11 cellular contexts compared by ENCODE assay signal in the genomic region with DNA sequence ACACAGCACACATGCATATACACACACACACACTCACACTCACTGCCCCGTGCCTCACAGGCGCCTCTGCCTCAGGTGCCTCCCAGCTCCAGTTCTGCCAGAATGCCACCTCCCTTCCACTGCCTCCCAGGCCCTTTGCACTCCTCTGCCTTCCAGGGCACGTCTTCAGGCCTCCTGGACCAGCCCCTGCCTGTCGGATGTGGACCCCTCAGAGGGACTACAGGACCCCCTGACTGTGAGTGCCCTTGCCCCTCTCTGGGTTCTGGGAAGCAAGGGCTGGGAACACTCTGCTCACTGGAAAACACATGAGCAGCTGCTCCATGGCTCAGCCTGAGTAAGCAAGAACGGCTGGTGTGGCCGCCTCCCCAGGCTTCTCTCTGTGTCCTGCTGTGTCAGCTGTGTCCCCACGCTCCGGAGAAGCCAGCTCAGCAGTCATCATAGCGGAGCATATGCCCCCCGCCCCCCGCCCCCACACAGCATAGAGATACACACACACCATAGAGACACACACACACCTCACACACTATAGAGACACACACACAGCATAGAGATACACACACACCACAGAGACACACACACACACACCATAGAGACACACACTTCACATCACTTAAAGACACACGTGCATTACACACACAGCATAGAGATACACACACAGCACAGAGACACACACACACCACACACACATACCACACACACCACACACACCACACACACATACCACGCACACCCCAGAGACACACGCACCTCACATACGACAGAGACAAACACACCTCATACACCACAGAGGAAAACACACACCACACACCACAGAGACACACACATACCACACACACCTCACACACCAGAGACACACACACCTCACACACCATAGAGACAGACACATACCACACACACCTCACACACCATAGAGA.
DNase-seq lines count a peak whose midpoint lies in the region; ATAC-seq and TF ChIP-seq lines count a peak whose summit lies in the region.
"Had no signal": no experiment of that assay in that cellular context is flagged by ENCODE, and none has a peak within 500 bp of the region (broad histone marks: within the 10 kb centered on the region; RNA-seq: fewer than 3 reads in every experiment).

No MANE protein-coding gene starts in this region.

- H3K9me3 ChIP-seq in gastroesophageal sphincter: no peaks in the 10 kb centered on the region
- H3K9me3 ChIP-seq: HAP-1, thoracic aorta had no signal

- peak; percentile 34 for ATAC-seq in gastroesophageal sphincter

- H3K4me1 ChIP-seq in gastroesophageal sphincter: no peaks in the 10 kb centered on the region
- H3K4me1 ChIP-seq: HAP-1 had no signal

- 70 to 78% methylated on average over 2 of the region's 15 CpGs for WGBS in gastroesophageal sphincter (ENCODE audit: low coverage in 1 of 2), 2 donors

- TF ChIP-seq EP300 in gastroesophageal sphincter (IDR thresholded peaks at IDR 0.05): no peak

- DNase-seq in NCI-H524 (lab: John Stamatoyannopoulos, UW) (peak; percentile 14 to 65), NCI-H524 treated with DMSO at 0.1 percent for 48 hours (lab: John Stamatoyannopoulos, UW) (no peak), NCI-H345 (lab: John Stamatoyannopoulos, UW) (peak; percentile 76), retina (peak; percentile 82), NCI-H446 (lab: John Stamatoyannopoulos, UW) (no peak), NCI-H2081 (lab: John Stamatoyannopoulos, UW) (no peak), T-helper 1 cell (no peak)
- DNase-seq: NCI-H446 treated with DMSO at 0.1 percent for 48 hours had no signal

- TF ChIP-seq CTCF in gastroesophageal sphincter (IDR thresholded peaks at IDR 0.05): no peak

- no peaks in the 10 kb centered on the region for H3K27me3 ChIP-seq in gastroesophageal sphincter

- H3K36me3 ChIP-seq in gastroesophageal sphincter: no peaks in the 10 kb centered on the region
- H3K36me3 ChIP-seq: HAP-1, thoracic aorta had no signal

- no peak for TF ChIP-seq POLR2A in gastroesophageal sphincter (IDR thresholded peaks at IDR 0.05)

- H3K27ac ChIP-seq in gastroesophageal sphincter: no peak overlapping the region
- H3K27ac ChIP-seq: thoracic aorta had no signal

- no peak overlapping the region for H3K4me3 ChIP-seq in gastroesophageal sphincter
- H3K4me3 ChIP-seq: HAP-1, thoracic aorta had no signal

Comparison
In these comparisons a context has a peak if more than half of its experiments do, and no peak if none do; other contexts are left out.
1. DNase-seq: peak in NCI-H524 (2 of 2), NCI-H345 (single experiment) and retina (single experiment); none in NCI-H524 treated with DMSO at 0.1 percent for 48 hours (single experiment), NCI-H446 (0 of 2), NCI-H2081 (0 of 2) and T-helper 1 cell (0 of 5).